In the genomic region with DNA sequence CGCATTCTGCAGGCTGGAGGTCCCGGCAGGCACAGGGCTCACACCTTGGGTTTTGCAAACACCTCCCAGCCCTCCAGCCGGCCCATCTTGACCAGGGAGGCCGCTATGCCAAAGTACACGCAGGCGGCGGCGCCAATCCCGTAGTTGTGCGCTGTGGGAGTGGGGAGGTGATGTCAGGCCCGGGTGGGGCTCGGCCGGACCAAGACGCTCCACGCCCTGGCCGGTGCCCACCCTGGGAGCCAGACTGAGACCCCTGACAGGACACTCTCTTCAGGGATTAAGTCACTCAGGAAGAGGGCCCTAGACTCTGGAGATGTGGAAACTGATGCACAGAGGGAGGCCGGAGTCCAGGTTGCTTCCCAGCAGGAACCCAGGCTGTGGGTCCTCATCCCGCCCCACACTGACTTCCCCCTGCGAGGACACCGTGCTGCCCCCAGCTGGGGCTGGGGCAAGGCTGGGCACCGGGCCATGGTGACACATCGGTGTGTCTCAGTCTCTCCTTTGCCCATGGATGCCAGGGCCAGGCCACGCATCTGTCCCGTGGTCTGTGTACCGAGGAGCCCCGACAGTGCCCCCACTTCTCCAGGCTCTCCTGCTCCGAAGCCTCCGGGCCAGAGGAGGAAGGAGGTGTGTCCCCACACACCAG, we compare ENCODE assay signal across 2 cellular contexts.
TF ChIP-seq lines count a peak whose summit lies in the region.

No MANE protein-coding gene starts in this region.

TF ChIP-seq in HepG2, 621 proteins besides CTCF, POLR2A, EP300 and RAD21:
- TF ChIP-seq ZSCAN9 (CRISPR knock-in tag; IDR thresholded peaks at IDR 0.05; ENCODE audit: borderline replicate concordance) (no peak), AGO2 (optimal IDR thresholded peaks at IDR 0.05; ENCODE audit: low read depth, low read length) (peak; percentile 19)

TF ChIP-seq in GM12891, 5 proteins besides CTCF, POLR2A, EP300 and RAD21:
- TF ChIP-seq TAF1 (IDR thresholded peaks at IDR 0.05; ENCODE audit: low read depth, low read length), result no peak
- no peak for TF ChIP-seq POLR2AphosphoS5 (IDR thresholded peaks at IDR 0.05; ENCODE audit: low read depth, low read length)
- TF ChIP-seq SPI1 (IDR thresholded peaks at IDR 0.05; ENCODE audit: low read depth, low read length), result no peak
- no peak for TF ChIP-seq POU2F2 (IDR thresholded peaks at IDR 0.05; ENCODE audit: low read depth, low read length)
- no peak for TF ChIP-seq PAX5 (IDR thresholded peaks at IDR 0.05; ENCODE audit: insufficient read depth, low read length, severe bottlenecking)
